ENCODE assay signal across 20 cellular contexts in the genomic region with DNA sequence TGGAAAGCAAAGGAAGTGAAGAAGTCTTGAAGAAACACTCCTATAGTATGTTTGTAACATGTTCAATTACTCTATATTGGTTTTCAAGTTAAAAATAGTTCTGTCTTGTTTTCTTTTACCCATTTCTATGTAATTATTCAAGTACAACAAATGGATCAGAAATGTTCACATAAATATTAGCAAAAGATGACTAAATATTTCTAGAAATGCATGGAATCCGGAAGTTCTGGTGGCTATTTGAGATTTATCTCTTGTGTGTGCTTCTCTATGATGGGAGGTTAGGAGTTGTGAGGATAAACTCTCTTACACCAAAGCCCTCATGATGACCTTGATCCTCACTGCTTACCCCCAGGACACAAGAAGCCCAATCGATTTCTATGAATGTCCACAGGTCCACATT.
DNase-seq lines count a peak whose midpoint lies in the region; TF ChIP-seq lines count a peak whose summit lies in the region.
"Had no signal": no experiment of that assay in that cellular context is flagged by ENCODE, and none has a peak within 500 bp of the region (broad histone marks: within the 10 kb centered on the region; RNA-seq: fewer than 3 reads in every experiment).

No MANE protein-coding gene starts in this region.

- no peaks in the 10 kb centered on the region for H3K36me3 Mint-ChIP-seq in osteocyte (ENCODE audit: unreplicated experiment)
- H3K36me3 Mint-ChIP-seq: CD4-positive, CD25-positive, alpha-beta regulatory T cell had no signal

- no peaks in the 10 kb centered on the region for H3K27me3 Mint-ChIP-seq in osteocyte (ENCODE audit: unreplicated experiment)
- H3K27me3 Mint-ChIP-seq: CD4-positive, CD25-positive, alpha-beta regulatory T cell had no signal

- H3K4me3 Mint-ChIP-seq in osteocyte (ENCODE audit: unreplicated experiment), result no peak overlapping the region
- H3K4me3 Mint-ChIP-seq: CD4-positive, CD25-positive, alpha-beta regulatory T cell had no signal

- H3K4me3 ChIP-seq in ACC112 (ENCODE audit: low read depth, low read length), result no peak overlapping the region
- H3K4me3 ChIP-seq in choroid plexus epithelial cell (ENCODE audit: low read depth, low read length), result no peak overlapping the region
- H3K4me3 ChIP-seq: BLaER1, GM12878, MG63 had no signal

- H3K9me3 Mint-ChIP-seq in osteocyte (ENCODE audit: unreplicated experiment), result no peaks in the 10 kb centered on the region

- DNase-seq in NCI-H226, result peak; percentile 50
- DNase-seq in choroid plexus epithelial cell (ENCODE audit: low read depth), result peak; percentile 41
- DNase-seq in osteocyte (ENCODE audit: extremely low spot score, unreplicated experiment), result no peak
- DNase-seq in AG08396 (ENCODE audit: low spot score), result no peak
- DNase-seq in activated gamma-delta T cell treated with Interleukin-2 at 50 U/mL for 16 hours, result no peak
- DNase-seq in SW 1271 (lab: John Stamatoyannopoulos, UW), result no peak
- DNase-seq: 8988T; CD4-positive, CD25-positive, alpha-beta regulatory T cell; GDM1; KBM-7; MG63; NCI-H1105 treated with DMSO at 0.1 percent for 48 hours; NCI-H2029; NCI-H510A; NCI-H69; SHP77 had no signal

- H3K79me2 ChIP-seq in ACC112 (ENCODE audit: control insufficient read depth, insufficient read depth, low read length, unreplicated experiment), result no peaks in the 10 kb centered on the region

- H3K4me1 Mint-ChIP-seq in osteocyte (ENCODE audit: unreplicated experiment), result peaks cover 57% of the 10 kb centered on the region
- H3K4me1 Mint-ChIP-seq: CD4-positive, CD25-positive, alpha-beta regulatory T cell had no signal

- no peak overlapping the region for H2AFZ ChIP-seq in ACC112 (ENCODE audit: low read length, unreplicated experiment)

- peak overlapping the region; percentile 68 for H3K27ac Mint-ChIP-seq in osteocyte (ENCODE audit: unreplicated experiment)
- H3K27ac Mint-ChIP-seq: CD4-positive, CD25-positive, alpha-beta regulatory T cell had no signal

- no peaks in the 10 kb centered on the region for H3K27me3 ChIP-seq in ACC112 (ENCODE audit: insufficient read depth, low read length)
- H3K27me3 ChIP-seq: BLaER1, MG63 had no signal

- no peak for TF ChIP-seq CTCF in choroid plexus epithelial cell (conservative IDR thresholded peaks at IDR 0.05; ENCODE audit: low read depth, low read length)
- no peak for TF ChIP-seq CTCF in osteocyte (IDR thresholded peaks at IDR 0.05)

- 0 out of 2 replicates have a peak overlapping the region, but pooled peaks have one; percentile 3 for H3K27ac ChIP-seq in ACC112 (ENCODE audit: low read depth, low read length)
- H3K27ac ChIP-seq: BLaER1, RWPE1 had no signal

- H3K36me3 ChIP-seq in ACC112 (ENCODE audit: insufficient read depth, low read length), result no peaks in the 10 kb centered on the region
- H3K36me3 ChIP-seq: BLaER1, MG63 had no signal

- H3K4me1 ChIP-seq in ACC112 (ENCODE audit: control insufficient read depth, insufficient read depth, low read length, unreplicated experiment), result no peaks in the 10 kb centered on the region
- H3K4me1 ChIP-seq: BLaER1 had no signal

Comparison
In these comparisons a context has a peak if more than half of its experiments do, and no peak if none do; other contexts are left out.
1. DNase-seq: peak in NCI-H226 (single experiment) and choroid plexus epithelial cell (single experiment); none in osteocyte (single experiment), AG08396 (single experiment), activated gamma-delta T cell treated with Interleukin-2 at 50 U/mL for 16 hours (single experiment) and SW 1271 (0 of 2).